In genomic region chr5:95730011-95730700, GRCh38 we compare ENCODE assay signal across 1 cellular context.
TF ChIP-seq lines count a peak whose summit lies in the region.

No MANE protein-coding gene starts in this region.

TF ChIP-seq in HEK293, 187 proteins besides CTCF, POLR2A, EP300 and RAD21 (continued from another document):
- TF ChIP-seq, protein P1, sequence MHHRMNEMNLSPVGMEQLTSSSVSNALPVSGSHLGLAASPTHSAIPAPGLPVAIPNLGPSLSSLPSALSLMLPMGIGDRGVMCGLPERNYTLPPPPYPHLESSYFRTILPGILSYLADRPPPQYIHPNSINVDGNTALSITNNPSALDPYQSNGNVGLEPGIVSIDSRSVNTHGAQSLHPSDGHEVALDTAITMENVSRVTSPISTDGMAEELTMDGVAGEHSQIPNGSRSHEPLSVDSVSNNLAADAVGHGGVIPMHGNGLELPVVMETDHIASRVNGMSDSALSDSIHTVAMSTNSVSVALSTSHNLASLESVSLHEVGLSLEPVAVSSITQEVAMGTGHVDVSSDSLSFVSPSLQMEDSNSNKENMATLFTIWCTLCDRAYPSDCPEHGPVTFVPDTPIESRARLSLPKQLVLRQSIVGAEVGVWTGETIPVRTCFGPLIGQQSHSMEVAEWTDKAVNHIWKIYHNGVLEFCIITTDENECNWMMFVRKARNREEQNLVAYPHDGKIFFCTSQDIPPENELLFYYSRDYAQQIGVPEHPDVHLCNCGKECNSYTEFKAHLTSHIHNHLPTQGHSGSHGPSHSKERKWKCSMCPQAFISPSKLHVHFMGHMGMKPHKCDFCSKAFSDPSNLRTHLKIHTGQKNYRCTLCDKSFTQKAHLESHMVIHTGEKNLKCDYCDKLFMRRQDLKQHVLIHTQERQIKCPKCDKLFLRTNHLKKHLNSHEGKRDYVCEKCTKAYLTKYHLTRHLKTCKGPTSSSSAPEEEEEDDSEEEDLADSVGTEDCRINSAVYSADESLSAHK (tag by site-specific recombination; IDR thresholded peaks at IDR 0.05), result no peak
- no peak for TF ChIP-seq ZNF580 (tag by site-specific recombination; IDR thresholded peaks at IDR 0.05)
- TF ChIP-seq, protein P2, sequence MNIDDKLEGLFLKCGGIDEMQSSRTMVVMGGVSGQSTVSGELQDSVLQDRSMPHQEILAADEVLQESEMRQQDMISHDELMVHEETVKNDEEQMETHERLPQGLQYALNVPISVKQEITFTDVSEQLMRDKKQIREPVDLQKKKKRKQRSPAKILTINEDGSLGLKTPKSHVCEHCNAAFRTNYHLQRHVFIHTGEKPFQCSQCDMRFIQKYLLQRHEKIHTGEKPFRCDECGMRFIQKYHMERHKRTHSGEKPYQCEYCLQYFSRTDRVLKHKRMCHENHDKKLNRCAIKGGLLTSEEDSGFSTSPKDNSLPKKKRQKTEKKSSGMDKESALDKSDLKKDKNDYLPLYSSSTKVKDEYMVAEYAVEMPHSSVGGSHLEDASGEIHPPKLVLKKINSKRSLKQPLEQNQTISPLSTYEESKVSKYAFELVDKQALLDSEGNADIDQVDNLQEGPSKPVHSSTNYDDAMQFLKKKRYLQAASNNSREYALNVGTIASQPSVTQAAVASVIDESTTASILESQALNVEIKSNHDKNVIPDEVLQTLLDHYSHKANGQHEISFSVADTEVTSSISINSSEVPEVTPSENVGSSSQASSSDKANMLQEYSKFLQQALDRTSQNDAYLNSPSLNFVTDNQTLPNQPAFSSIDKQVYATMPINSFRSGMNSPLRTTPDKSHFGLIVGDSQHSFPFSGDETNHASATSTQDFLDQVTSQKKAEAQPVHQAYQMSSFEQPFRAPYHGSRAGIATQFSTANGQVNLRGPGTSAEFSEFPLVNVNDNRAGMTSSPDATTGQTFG (tag by site-specific recombination; IDR thresholded peaks at IDR 0.05; ENCODE audit: borderline replicate concordance), result no peak
- peak; percentile 18; the same call in 1 of the 2 replicates for TF ChIP-seq ZBTB48 (tag by site-specific recombination; IDR thresholded peaks at IDR 0.05)
- no peak for TF ChIP-seq SP7 (tag by site-specific recombination; IDR thresholded peaks at IDR 0.05)
